11 cellular contexts compared by ENCODE assay signal in the genomic region with DNA sequence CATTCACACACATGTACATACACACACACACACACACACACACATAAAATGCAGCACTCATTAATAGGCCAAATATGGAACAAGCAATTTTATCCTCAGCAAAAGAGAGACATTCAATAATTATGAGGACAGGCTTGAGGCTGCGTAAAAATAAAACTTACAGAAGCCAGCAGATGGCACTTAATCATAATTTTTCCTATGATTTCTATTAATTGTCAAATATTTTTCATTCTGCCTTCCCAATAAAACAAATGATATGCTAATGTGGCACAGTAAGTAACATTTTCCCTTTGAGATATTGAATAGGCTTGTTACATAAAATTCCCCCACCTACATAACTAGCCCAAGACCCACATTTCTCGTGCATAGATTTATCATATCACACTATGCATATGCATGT. TPM values are rescaled to one million over a fixed set of nuclear protein-coding genes. Genes with fewer than 3 reads are reported as not detected.
A peak's percentile ranks its signal among the peaks of the same experiment; 100 is the strongest.
DNase-seq lines count a peak whose midpoint lies in the region; ATAC-seq, FAIRE-seq and TF ChIP-seq lines count a peak whose summit lies in the region.
"Had no signal": no experiment of that assay in that cellular context is flagged by ENCODE, and none has a peak within 500 bp of the region (broad histone marks: within the 10 kb centered on the region; RNA-seq: fewer than 3 reads in every experiment).

No MANE protein-coding gene starts in this region.

- H3K27ac Mint-ChIP-seq in astrocyte (ENCODE audit: unreplicated experiment): peak overlapping the region; percentile 96
- H3K27ac Mint-ChIP-seq in activated CD4-positive, alpha-beta memory T cell treated with anti-CD3 and anti-CD28 coated beads for 36 hours: no peak overlapping the region

- H3K4me3 ChIP-seq in ACC112 (ENCODE audit: low read depth, low read length): no peak overlapping the region
- H3K4me3 ChIP-seq in astrocyte (ENCODE audit: insufficient read depth, low read depth, low read length): peak overlapping the region; percentile 18
- H3K4me3 ChIP-seq in keratinocyte (ENCODE audit: control insufficient read depth in 2 of 3, extremely low read depth in 1 of 3, insufficient read depth in 2 of 3, low read depth in 1 of 3, low read length in 3 of 3): no peak overlapping the region
- H3K4me3 ChIP-seq: mucosa of descending colon had no signal

- H3K27ac ChIP-seq in ACC112 (ENCODE audit: low read depth, low read length) (peak overlapping the region; percentile 65), astrocyte (ENCODE audit: low read depth, low read length) (peak overlapping the region; percentile 68), keratinocyte (ENCODE audit: control insufficient read depth, insufficient read depth, low read length) (no peak overlapping the region)

- no peaks in the 10 kb centered on the region for H3K27me3 ChIP-seq in ACC112 (ENCODE audit: insufficient read depth, low read length)
- no peaks in the 10 kb centered on the region for H3K27me3 ChIP-seq in astrocyte (ENCODE audit: insufficient read depth, low read length)
- H3K27me3 ChIP-seq in keratinocyte (ENCODE audit: control insufficient read depth, extremely low read depth, insufficient read depth, low read length): no peaks in the 10 kb centered on the region

- H3K27me3 Mint-ChIP-seq in astrocyte (ENCODE audit: low read depth, unreplicated experiment): no peaks in the 10 kb centered on the region
- no peaks in the 10 kb centered on the region for H3K27me3 Mint-ChIP-seq in activated CD4-positive, alpha-beta memory T cell treated with anti-CD3 and anti-CD28 coated beads for 36 hours

- H3K4me3 Mint-ChIP-seq in astrocyte (ENCODE audit: unreplicated experiment): peak overlapping the region; percentile 16
- H3K4me3 Mint-ChIP-seq in activated CD4-positive, alpha-beta memory T cell treated with anti-CD3 and anti-CD28 coated beads for 36 hours: no peak overlapping the region

- H3K4me1 ChIP-seq in ACC112 (ENCODE audit: control insufficient read depth, insufficient read depth, low read length, unreplicated experiment): peaks cover 50% of the 10 kb centered on the region
- peaks cover 56% of the 10 kb centered on the region for H3K4me1 ChIP-seq in astrocyte (ENCODE audit: insufficient read depth, low read length)
- peaks cover 25% of the 10 kb centered on the region for H3K4me1 ChIP-seq in keratinocyte (ENCODE audit: control insufficient read depth, extremely low read depth, insufficient read depth, low read length)

- no peaks in the 10 kb centered on the region for H3K9me1 ChIP-seq in keratinocyte (ENCODE audit: control insufficient read depth, extremely low read depth, insufficient read depth, low read length)

- peak; percentile 44; the same call in 1 of the 2 replicates for TF ChIP-seq RAD21 in Ishikawa (IDR thresholded peaks at IDR 0.05; ENCODE audit: low read depth)

- peak overlapping the region; percentile 49 for H3K9ac ChIP-seq in astrocyte (ENCODE audit: low read length)
- peak overlapping the region; percentile 0 for H3K9ac ChIP-seq in keratinocyte (ENCODE audit: control insufficient read depth, extremely low read depth, insufficient read depth, low read length)

- no peak overlapping the region for H2AFZ ChIP-seq in ACC112 (ENCODE audit: low read length, unreplicated experiment)
- H2AFZ ChIP-seq in astrocyte (ENCODE audit: low read depth, low read length): no peak overlapping the region
- no peak overlapping the region for H2AFZ ChIP-seq in keratinocyte (ENCODE audit: control insufficient read depth, low read length)

- intact Hi-C loops in activated CD4-positive, alpha-beta memory T cell treated with anti-CD3 and anti-CD28 coated beads for 36 hours (cut with micrococcal nuclease): no loop called here

- DNase-seq in astrocyte (ENCODE audit: low read depth): no peak
- no peak for DNase-seq in keratinocyte (ENCODE audit: low read depth, low spot score)
- no peak for DNase-seq in AG08395 (ENCODE audit: low spot score)
- no peak for DNase-seq in activated CD4-positive, alpha-beta memory T cell treated with anti-CD3 and anti-CD28 coated beads for 36 hours
- DNase-seq: head of caudate nucleus; stimulated activated CD4-positive, alpha-beta T cell treated with anti-CD3 and anti-CD28 coated beads, Interleukin-1b, Interleukin-23, amount 100 ng/mL, for 48 hours had no signal

- TF ChIP-seq CTCF in astrocyte (IDR thresholded peaks at IDR 0.05; ENCODE audit: insufficient read depth, low read depth, low read length): no peak
- TF ChIP-seq CTCF in keratinocyte (optimal IDR thresholded peaks at IDR 0.05 in 1 of 3, IDR thresholded peaks at IDR 0.05 in 1 of 3, conservative IDR thresholded peaks at IDR 0.05 in 1 of 3; ENCODE audit: extremely low read depth in 1 of 3, insufficient read depth in 2 of 3, low read length in 3 of 3): no peak

- ATAC-seq in HG02840 (IDR thresholded peaks at IDR 0.05; ENCODE audit: low FRiP score, unreplicated experiment) (no peak), GM21717 (IDR thresholded peaks at IDR 0.05; ENCODE audit: unreplicated experiment) (no peak)

- H3K36me3 Mint-ChIP-seq in astrocyte (ENCODE audit: low read depth, unreplicated experiment): no peaks in the 10 kb centered on the region
- no peaks in the 10 kb centered on the region for H3K36me3 Mint-ChIP-seq in activated CD4-positive, alpha-beta memory T cell treated with anti-CD3 and anti-CD28 coated beads for 36 hours

- peaks cover 4% of the 10 kb centered on the region for H3K9me3 Mint-ChIP-seq in astrocyte (ENCODE audit: unreplicated experiment)
- no peaks in the 10 kb centered on the region for H3K9me3 Mint-ChIP-seq in activated CD4-positive, alpha-beta memory T cell treated with anti-CD3 and anti-CD28 coated beads for 36 hours

- H3K9me3 ChIP-seq in astrocyte (ENCODE audit: insufficient read depth, low read depth, low read length): no peaks in the 10 kb centered on the region
- no peaks in the 10 kb centered on the region for H3K9me3 ChIP-seq in keratinocyte (ENCODE audit: control insufficient read depth, low read depth, low read length)
- H3K9me3 ChIP-seq: mucosa of descending colon had no signal

- TF ChIP-seq EP300 in Ishikawa (IDR thresholded peaks at IDR 0.05; ENCODE audit: borderline replicate concordance): no peak

- H3K79me2 ChIP-seq in ACC112 (ENCODE audit: control insufficient read depth, insufficient read depth, low read length, unreplicated experiment): no peaks in the 10 kb centered on the region
- H3K79me2 ChIP-seq in astrocyte (ENCODE audit: insufficient read depth, low read length): no peaks in the 10 kb centered on the region
- no peaks in the 10 kb centered on the region for H3K79me2 ChIP-seq in keratinocyte (ENCODE audit: control insufficient read depth, insufficient read depth, low read length)

- no peaks in the 10 kb centered on the region for H3K36me3 ChIP-seq in ACC112 (ENCODE audit: insufficient read depth, low read length)
- no peaks in the 10 kb centered on the region for H3K36me3 ChIP-seq in astrocyte (ENCODE audit: insufficient read depth, low read length)
- no peaks in the 10 kb centered on the region for H3K36me3 ChIP-seq in keratinocyte (ENCODE audit: control insufficient read depth in 2 of 2, extremely low read depth in 1 of 2, insufficient read depth in 2 of 2, low read length in 2 of 2)

- POLR2A ChIA-PET in activated CD4-positive, alpha-beta memory T cell treated with anti-CD3 and anti-CD28 coated beads for 36 hours (lab: Charles Lee): interaction anchor here (1.0 kb wide), 1 partner anchor 206 kb away, joined by 7 read pairs; the partner anchor contains the start of gene TTF2

- peak overlapping the region; percentile 72 for H3K4me2 ChIP-seq in astrocyte (ENCODE audit: low read length)
- peak overlapping the region; percentile 49 for H3K4me2 ChIP-seq in keratinocyte (ENCODE audit: control insufficient read depth, extremely low read depth, insufficient read depth, low read depth, low read length)

- H4K20me1 ChIP-seq in astrocyte (ENCODE audit: insufficient read depth, low read length) (no peaks in the 10 kb centered on the region), keratinocyte (ENCODE audit: control insufficient read depth, extremely low read depth, insufficient read depth, low read length) (no peaks in the 10 kb centered on the region)

- peaks cover 67% of the 10 kb centered on the region for H3K4me1 Mint-ChIP-seq in astrocyte (ENCODE audit: low read depth, unreplicated experiment)
- peaks cover 19% of the 10 kb centered on the region for H3K4me1 Mint-ChIP-seq in activated CD4-positive, alpha-beta memory T cell treated with anti-CD3 and anti-CD28 coated beads for 36 hours (ENCODE audit: low read depth)

- CTCF ChIA-PET in activated CD4-positive, alpha-beta memory T cell treated with anti-CD3 and anti-CD28 coated beads for 36 hours (lab: Charles Lee): interaction anchor here (0.6 to 1.0 kb wide), 3 partner anchors 40 to 259 kb away, joined by 3 to 4 read pairs (median 3); no protein-coding TSS in a partner anchor

- dilution Hi-C loops in keratinocyte (cut with MboI; ENCODE audit: extremely low pct_ligation_motif_present, low sequenced_read_pairs): no loop called here

- FAIRE-seq in astrocyte (lab: Jason Lieb, UNC): no peak
- no peak for FAIRE-seq in keratinocyte (lab: Jason Lieb, UNC)

TF ChIP-seq in Ishikawa, 13 proteins besides CTCF, POLR2A, EP300 and RAD21 (continues in another document):
- TF ChIP-seq TAF1 (IDR thresholded peaks at IDR 0.05; ENCODE audit: low read depth): no peak
- no peak for TF ChIP-seq TCF12 (IDR thresholded peaks at IDR 0.05; ENCODE audit: low read depth)

RNA-seq across cellular contexts. Expression of gene PTGFRN, which starts 55.4 kb away (rescaled TPM):
- 157 and 213 TPM in 2 replicates for total RNA-seq in astrocyte
- polyA plus RNA-seq in keratinocyte: 153 to 177 TPM (median 172 TPM) in 3 replicates
- polyA plus RNA-seq in keratinocyte (2011; ENCODE audit: low read depth): 26.7 TPM
- 76.8 and 129 TPM in 2 replicates for polyA plus RNA-seq in keratinocyte (2011; cell fraction: cytosol; rRNA removed)
- polyA plus RNA-seq in keratinocyte (2011; cell fraction: nucleus; rRNA removed): 521 and 554 TPM in 2 replicates
- polyA plus RNA-seq in keratinocyte (2012; ENCODE audit: low replicate concordance): 122 and 205 TPM in 2 replicates
- 166 to 258 TPM (median 258 TPM) in 3 replicates for polyA minus RNA-seq in keratinocyte
- polyA minus RNA-seq in keratinocyte (2011; cell fraction: cytosol; rRNA and poly(A)+ RNA removed): 121 TPM
- 395 and 657 TPM in 2 replicates for polyA minus RNA-seq in keratinocyte (2011; cell fraction: nucleus; rRNA and poly(A)+ RNA removed)
- total RNA-seq in activated CD4-positive, alpha-beta memory T cell treated with anti-CD3 and anti-CD28 coated beads for 36 hours: 10 to 100 TPM; 13.5 to 14.2 TPM

Comparison
In these comparisons a context has a peak if more than half of its experiments do, and no peak if none do; other contexts are left out.
1. RNA of gene PTGFRN, which starts 55.4 kb away (total RNA-seq): 157 to 213 TPM in astrocyte; 13.5 to 14.2 TPM in activated CD4-positive, alpha-beta memory T cell treated with anti-CD3 and anti-CD28 coated beads for 36 hours; every median in the first group is over 10 times any median in the second.